Comparison of ENCODE assay signal across 12 cellular contexts in genomic region chr2:65800998-65801397, GRCh38.
DNase-seq lines count a peak whose midpoint lies in the region; ATAC-seq, FAIRE-seq and TF ChIP-seq lines count a peak whose summit lies in the region.
"Had no signal": no experiment of that assay in that cellular context is flagged by ENCODE, and none has a peak within 500 bp of the region (broad histone marks: within the 10 kb centered on the region; RNA-seq: fewer than 3 reads in every experiment).

No MANE protein-coding gene starts in this region.

- H4K20me1 ChIP-seq in DND-41 (ENCODE audit: insufficient read depth, low read length) = no peaks in the 10 kb centered on the region
- no peaks in the 10 kb centered on the region for H4K20me1 ChIP-seq in Karpas-422 (ENCODE audit: insufficient read depth, low read depth, low read length)

- H3K36me3 ChIP-seq in DND-41 (ENCODE audit: insufficient read depth, low read length) (no peaks in the 10 kb centered on the region), Karpas-422 (ENCODE audit: insufficient read depth, low read length) (no peaks in the 10 kb centered on the region), brain microvascular endothelial cell (replicated peaks) (no peaks in the 10 kb centered on the region)
- H3K36me3 ChIP-seq: heart left ventricle had no signal

- H3K4me3 ChIP-seq in DND-41 (ENCODE audit: low read depth in 1 of 2, low read length in 2 of 2) = no peak overlapping the region
- no peak overlapping the region for H3K4me3 ChIP-seq in Karpas-422 (ENCODE audit: low read length)
- no peak overlapping the region for H3K4me3 ChIP-seq in brain microvascular endothelial cell (ENCODE audit: low read depth, low read length)
- H3K4me3 ChIP-seq: heart left ventricle had no signal

- H3K4me1 Mint-ChIP-seq in neural crest cell = peaks cover 35% of the 10 kb centered on the region
- H3K4me1 Mint-ChIP-seq in naive thymus-derived CD8-positive, alpha-beta T cell = no peaks in the 10 kb centered on the region
- H3K4me1 Mint-ChIP-seq: activated CD4-positive, alpha-beta T cell treated with anti-CD3 and anti-CD28 coated beads, Interleukin-2, amount 10 ng/mL, durations not matched to agents 24 days and 14 days had no signal

- TF ChIP-seq CTCF in DND-41 (IDR thresholded peaks at IDR 0.05; ENCODE audit: borderline replicate concordance, extremely low read depth, low read length, poor library complexity, severe bottlenecking) (peak; percentile 39), brain microvascular endothelial cell (IDR thresholded peaks at IDR 0.05; ENCODE audit: low read depth, low read length, missing control alignments) (peak; percentile 55), neural crest cell (conservative IDR thresholded peaks at IDR 0.05) (peak; percentile 40)

- H3K27me3 Mint-ChIP-seq in neural crest cell (ENCODE audit: low read depth) = no peaks in the 10 kb centered on the region
- peaks cover 4 to 30% (median 5%) of the 10 kb centered on the region in 5 donors for H3K27me3 Mint-ChIP-seq in naive thymus-derived CD8-positive, alpha-beta T cell
- H3K27me3 Mint-ChIP-seq: activated CD4-positive, alpha-beta T cell treated with anti-CD3 and anti-CD28 coated beads, Interleukin-2, amount 10 ng/mL, durations not matched to agents 24 days and 14 days had no signal

- H3K4me3 Mint-ChIP-seq in neural crest cell = no peak overlapping the region
- no peak overlapping the region for H3K4me3 Mint-ChIP-seq in naive thymus-derived CD8-positive, alpha-beta T cell
- H3K4me3 Mint-ChIP-seq: activated CD4-positive, alpha-beta T cell treated with anti-CD3 and anti-CD28 coated beads, Interleukin-2, amount 10 ng/mL, durations not matched to agents 24 days and 14 days had no signal

- H3K27ac Mint-ChIP-seq in neural crest cell (ENCODE audit: unreplicated experiment) = no peak overlapping the region
- no peak overlapping the region for H3K27ac Mint-ChIP-seq in naive thymus-derived CD8-positive, alpha-beta T cell
- H3K27ac Mint-ChIP-seq: activated CD4-positive, alpha-beta T cell treated with anti-CD3 and anti-CD28 coated beads, Interleukin-2, amount 10 ng/mL, durations not matched to agents 24 days and 14 days had no signal

- ATAC-seq in DND-41 (ENCODE audit: insufficient read depth, low read depth) (no peak), GM19455 (IDR thresholded peaks at IDR 0.05; ENCODE audit: unreplicated experiment) (no peak)
- no peak for ATAC-seq in naive thymus-derived CD8-positive, alpha-beta T cell
- ATAC-seq: heart left ventricle had no signal

- H3K27ac ChIP-seq in DND-41 (ENCODE audit: low read length) = no peak overlapping the region
- H3K27ac ChIP-seq in Karpas-422 (ENCODE audit: low read length) = no peak overlapping the region
- H3K27ac ChIP-seq in brain microvascular endothelial cell = no peak overlapping the region
- H3K27ac ChIP-seq: heart left ventricle had no signal

- in situ Hi-C loops in brain microvascular endothelial cell (cut with HindIII; ENCODE audit: low pct_ligation_motif_present, low sequenced_read_pairs) = no loop called here

- H3K9me3 ChIP-seq in DND-41 (ENCODE audit: insufficient read depth, low read length, severe bottlenecking) = no peaks in the 10 kb centered on the region
- H3K9me3 ChIP-seq in Karpas-422 (ENCODE audit: low read length) = no peaks in the 10 kb centered on the region
- H3K9me3 ChIP-seq: heart left ventricle had no signal

- H2AFZ ChIP-seq in DND-41 (ENCODE audit: low read depth, low read length) (no peak overlapping the region), Karpas-422 (ENCODE audit: low read length) (no peak overlapping the region)

- no peaks in the 10 kb centered on the region for H3K36me3 Mint-ChIP-seq in neural crest cell (ENCODE audit: low read depth)
- H3K36me3 Mint-ChIP-seq in naive thymus-derived CD8-positive, alpha-beta T cell = peaks cover 0 to 5% (median 0%) of the 10 kb centered on the region in 3 donors

- H3K4me2 ChIP-seq in DND-41 (ENCODE audit: insufficient read depth, low read length) = no peak overlapping the region
- H3K4me2 ChIP-seq in Karpas-422 (ENCODE audit: low read depth, low read length, poor library complexity, severe bottlenecking) = no peak overlapping the region

- DNase-seq in DND-41 (peak; percentile 5), Karpas-422 (peak; percentile 51), brain microvascular endothelial cell (peak; percentile 12), neural crest cell (ENCODE audit: low read depth, low spot score) (no peak), urothelium cell line (ENCODE audit: low spot score) (no peak)
- DNase-seq in stimulated activated CD4-positive, alpha-beta T cell treated with anti-CD3 and anti-CD28 coated beads, Interleukin-12 subunit alpha, Interleukin-12 subunit beta, amount 100 ng/mL, for 4 hours = no peak
- DNase-seq in naive thymus-derived CD8-positive, alpha-beta T cell = no peak
- DNase-seq: activated CD4-positive, alpha-beta T cell treated with anti-CD3 and anti-CD28 coated beads, Interleukin-2, amount 10 ng/mL, durations not matched to agents 24 days and 14 days; amygdala; heart left ventricle; stimulated activated CD8-positive, alpha-beta memory T cell treated with anti-CD3 and anti-CD28 coated beads, Interleukin-4, amount 100 ng/mL, for 48 hours had no signal

- H3K9ac ChIP-seq in DND-41 (ENCODE audit: low read depth, low read length) (no peak overlapping the region), Karpas-422 (ENCODE audit: low read length) (no peak overlapping the region)

- peaks cover 12% of the 10 kb centered on the region for H3K27me3 ChIP-seq in DND-41 (ENCODE audit: insufficient read depth, low read length, poor library complexity)
- H3K27me3 ChIP-seq in Karpas-422 (ENCODE audit: low read length) = no peaks in the 10 kb centered on the region
- no peaks in the 10 kb centered on the region for H3K27me3 ChIP-seq in brain microvascular endothelial cell (replicated peaks)
- H3K27me3 ChIP-seq: heart left ventricle had no signal

- H3K4me1 ChIP-seq in DND-41 (ENCODE audit: insufficient read depth, low read length) (no peaks in the 10 kb centered on the region), Karpas-422 (ENCODE audit: low read length) (no peaks in the 10 kb centered on the region)

- H3K9me2 ChIP-seq in Karpas-422 (replicated peaks; ENCODE audit: insufficient read depth, low read length) = no peaks in the 10 kb centered on the region

- FAIRE-seq in urothelium cell line (lab: Jason Lieb, UNC) = no peak

- POLR2A ChIA-PET in naive thymus-derived CD8-positive, alpha-beta T cell (lab: Charles Lee) = no interaction called here

- peaks cover 7% of the 10 kb centered on the region for H3K9me3 Mint-ChIP-seq in neural crest cell
- H3K9me3 Mint-ChIP-seq in naive thymus-derived CD8-positive, alpha-beta T cell = peaks cover 0 to 26% (median 9%) of the 10 kb centered on the region in 9 donors
- H3K9me3 Mint-ChIP-seq: activated CD4-positive, alpha-beta T cell treated with anti-CD3 and anti-CD28 coated beads, Interleukin-2, amount 10 ng/mL, durations not matched to agents 24 days and 14 days had no signal

- H3K79me2 ChIP-seq in DND-41 (ENCODE audit: insufficient read depth, low read length) (no peaks in the 10 kb centered on the region), Karpas-422 (ENCODE audit: low read length) (no peaks in the 10 kb centered on the region)

Comparison
In these comparisons a context has a peak if more than half of its experiments do, and no peak if none do; other contexts are left out.
1. DNase-seq: peak in DND-41 (single experiment), Karpas-422 (single experiment) and brain microvascular endothelial cell (single experiment); none in neural crest cell (single experiment), stimulated activated CD4-positive, alpha-beta T cell treated with anti-CD3 and anti-CD28 coated beads, Interleukin-12 subunit alpha, Interleukin-12 subunit beta, amount 100 ng/mL, for 4 hours (single experiment), urothelium cell line (single experiment) and naive thymus-derived CD8-positive, alpha-beta T cell (0 of 10).
2. Peak in every context shown above with its lines, with median percentiles within 50 percentile points of each other: CTCF ChIP-seq.